9 cellular contexts compared by ENCODE assay signal in the genomic region with DNA sequence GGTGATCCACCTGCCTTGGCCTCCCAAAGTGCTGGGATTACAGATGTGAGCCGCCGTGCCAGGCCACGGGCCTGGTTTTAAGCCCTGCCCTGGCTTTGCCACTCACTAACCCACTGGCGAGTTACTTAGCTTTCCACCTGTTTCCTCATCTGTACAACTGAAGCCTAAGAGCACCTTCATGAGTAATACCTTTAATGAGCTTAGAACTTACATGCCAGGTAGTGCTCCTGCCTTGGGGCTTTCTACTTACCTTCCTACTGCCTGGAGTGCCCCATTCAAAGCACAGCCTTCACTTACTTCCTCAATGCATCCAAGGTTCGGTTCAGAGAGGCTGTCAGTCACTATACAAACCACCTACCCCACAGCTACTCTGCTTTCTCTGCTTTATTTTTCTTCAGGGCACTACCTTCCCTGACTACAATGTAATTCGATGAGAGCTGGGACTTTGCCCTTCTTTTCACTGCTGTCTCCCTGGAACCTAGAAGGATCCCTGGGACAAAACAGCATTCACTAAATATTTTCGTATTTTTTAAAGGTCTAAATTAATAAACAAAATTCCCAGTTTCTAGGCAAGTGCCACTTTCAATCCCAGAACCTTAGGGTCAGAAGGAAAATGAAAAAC.
"Had no signal": no experiment of that assay in that cellular context is flagged by ENCODE, and none has a peak within 500 bp of the region (broad histone marks: within the 10 kb centered on the region; RNA-seq: fewer than 3 reads in every experiment).

No MANE protein-coding gene starts in this region.

- H3K4me3 Mint-ChIP-seq: naive B cell had no signal

- H3K9ac ChIP-seq: parathyroid adenoma had no signal

- H3K9me3 Mint-ChIP-seq: naive B cell had no signal

- DNase-seq: activated CD4-positive, alpha-beta T cell treated with anti-CD3 and anti-CD28 coated beads for 4 hours; activated T-cell treated with anti-CD3 and anti-CD28 coated beads for 4 hours; kidney; naive B cell; thyroid gland had no signal

- H3K27me3 ChIP-seq: cardiac muscle cell, thyroid gland had no signal

- H3K27me3 Mint-ChIP-seq: naive B cell had no signal

- H3K4me3 ChIP-seq: cardiac muscle cell, lung, skin epidermis, thyroid gland had no signal

- H3K27ac ChIP-seq: cardiac muscle cell, parathyroid adenoma, thyroid gland had no signal

- H3K9me3 ChIP-seq: thyroid gland had no signal

- H3K4me1 ChIP-seq: parathyroid adenoma, thyroid gland had no signal
